In the genomic region with DNA sequence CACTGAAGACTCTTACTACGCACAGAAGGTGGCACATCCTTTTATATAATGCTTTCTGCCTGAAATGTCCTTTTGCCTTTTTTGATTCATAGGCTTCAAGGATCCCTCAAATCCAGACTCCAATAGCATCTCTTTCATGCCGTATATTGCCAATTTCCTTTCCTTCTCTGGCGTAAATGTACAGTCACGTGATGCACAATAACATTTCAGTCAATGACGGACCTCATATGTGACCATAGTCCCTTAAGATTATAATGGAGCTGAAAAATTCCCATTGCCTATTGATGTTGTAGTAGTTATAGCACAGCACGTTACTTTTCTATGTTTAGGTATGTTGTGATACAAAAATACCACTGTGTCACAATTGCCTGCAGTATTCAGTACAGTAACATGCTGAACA, we compare ENCODE assay signal across 30 cellular contexts.
"Had no signal": no experiment of that assay in that cellular context is flagged by ENCODE, and none has a peak within 500 bp of the region (broad histone marks: within the 10 kb centered on the region; RNA-seq: fewer than 3 reads in every experiment).

No MANE protein-coding gene starts in this region.

- H3K27ac ChIP-seq: ascending aorta, cardiac muscle cell, VCaP had no signal

- H3K9me3 ChIP-seq: ascending aorta had no signal

- H3K27me3 ChIP-seq: ascending aorta, cardiac muscle cell had no signal

- H3K4me3 ChIP-seq: ascending aorta, cardiac muscle cell had no signal

- H3K36me3 ChIP-seq: ascending aorta, cardiac muscle cell had no signal

- H3K4me1 ChIP-seq: ascending aorta had no signal

- FAIRE-seq: bronchial epithelial cell, TTC549 had no signal

- ATAC-seq: activated CD8-positive, alpha-beta memory T cell treated with anti-CD3 and anti-CD28 coated beads, Interleukin-2, amount 10 ng/mL, durations not matched to agents 7 days and 5 days; activated CD8-positive, alpha-beta T cell treated with anti-CD3 and anti-CD28 coated beads, Interleukin-2, amount 10 ng/mL, durations not matched to agents 7 days and 5 days; activated naive CD8-positive, alpha-beta T cell treated with anti-CD3 and anti-CD28 coated beads, Interleukin-2, amount 50 U/mL, for 24 hours had no signal

- DNase-seq: activated B cell treated with CpG ODN at 0.5 μM for 24 hours; activated CD4-positive, alpha-beta memory T cell treated with anti-CD3 and anti-CD28 coated beads, Interleukin-2, amount 10 ng/mL, durations not matched to agents 7 days and 5 days; activated CD4-positive, alpha-beta T cell treated with anti-CD3 and anti-CD28 coated beads for 4 hours; activated CD4-positive, alpha-beta T cell treated with anti-CD3 and anti-CD28 coated beads, Interleukin-2, amount 10 ng/mL, durations not matched to agents 24 days and 14 days; activated CD4-positive, alpha-beta T cell treated with anti-CD3 and anti-CD28 coated beads, Interleukin-2, amount 50 U/mL, for 1 hour; activated CD4-positive, alpha-beta T cell treated with anti-CD3 and anti-CD28 coated beads, Interleukin-2, amount 50 U/mL, for 4 hours; activated CD4-positive, CD25-positive, alpha-beta regulatory T cell treated with anti-CD3 and anti-CD28 coated beads, Interleukin-2, amount 50 U/mL, for 72 hours; activated CD8-positive, alpha-beta memory T cell treated with anti-CD3 and anti-CD28 coated beads for 24 hours; activated CD8-positive, alpha-beta memory T cell treated with anti-CD3 and anti-CD28 coated beads, Interleukin-2, amount 10 ng/mL, durations not matched to agents 7 days and 5 days; activated CD8-positive, alpha-beta memory T cell treated with anti-CD3 and anti-CD28 coated beads, Interleukin-2, amount 50 U/mL, for 48 hours; activated CD8-positive, alpha-beta T cell treated with anti-CD3 and anti-CD28 coated beads, Interleukin-2, amount 10 ng/mL, durations not matched to agents 7 days and 5 days; activated effector memory CD4-positive, alpha-beta T cell treated with Interleukin-2 at 50 U/mL for 16 hours; activated gamma-delta T cell; activated naive CD4-positive, alpha-beta T cell treated with anti-CD3 and anti-CD28 coated beads, Interleukin-2, amount 10 ng/mL, durations not matched to agents 7 days and 5 days; activated naive CD4-positive, alpha-beta T cell treated with Interleukin-2 at 50 U/mL for 16 hours; activated naive CD8-positive, alpha-beta T cell treated with anti-CD3 and anti-CD28 coated beads, Interleukin-2, amount 10 ng/mL, durations not matched to agents 7 days and 5 days; activated naive CD8-positive, alpha-beta T cell treated with anti-CD3 and anti-CD28 coated beads, Interleukin-2, amount 50 U/mL, for 24 hours; activated T-cell treated with anti-CD3 and anti-CD28 coated beads, Interleukin-2, amount 50 U/mL, for 24 hours; activated T-cell treated with anti-CD3 and anti-CD28 coated beads, Interleukin-2, amount 50 U/mL, for 48 hours; amygdala; anterior cingulate cortex; caudate nucleus; cerebellar nuclear complex; T-helper 2 cell; T-helper 9 cell had no signal
